Comparison of ENCODE assay signal across 8 cellular contexts in the genomic region with DNA sequence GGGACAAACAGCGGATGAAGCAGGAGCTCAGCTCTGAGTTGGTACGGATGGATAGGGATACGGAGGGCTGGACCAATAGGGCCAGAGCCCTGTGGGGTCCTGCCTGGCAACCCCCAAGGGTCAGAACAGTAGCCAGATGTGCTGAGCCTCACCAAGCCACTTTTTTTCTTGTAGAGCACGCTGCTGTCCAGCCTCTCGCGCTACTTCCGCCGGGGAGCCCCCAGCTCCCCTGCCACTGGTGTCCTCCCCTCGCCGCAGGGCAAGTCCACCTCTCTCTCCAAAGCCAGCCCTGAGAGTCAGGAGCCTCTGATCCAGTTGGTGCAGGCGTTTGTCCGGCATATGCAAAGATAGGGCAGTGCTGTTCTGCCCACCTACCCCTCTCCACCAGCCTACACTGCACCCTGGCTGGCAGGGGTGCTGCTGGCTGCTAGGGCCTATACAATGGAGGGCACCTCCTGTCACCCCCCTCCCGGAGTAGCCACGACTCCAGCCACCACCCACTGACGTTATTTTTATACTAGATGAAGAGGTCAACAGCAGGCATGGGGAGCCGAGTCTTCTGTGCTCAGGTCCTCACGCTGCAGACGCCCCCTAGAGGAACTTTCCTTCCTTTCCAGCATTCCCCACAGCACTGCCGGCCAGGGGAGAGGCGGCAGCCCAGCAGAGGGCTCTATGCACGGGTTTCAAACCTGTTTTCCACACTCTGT. TPM values are rescaled to one million over a fixed set of nuclear protein-coding genes. Genes with fewer than 3 reads are reported as not detected.
DNase-seq lines count a peak whose midpoint lies in the region; ATAC-seq, FAIRE-seq and TF ChIP-seq lines count a peak whose summit lies in the region.

No MANE protein-coding gene starts in this region.

- no peak overlapping the region for H3K4me3 Mint-ChIP-seq in naive B cell

- TF ChIP-seq POLR2A in H54 (IDR thresholded peaks at IDR 0.05; ENCODE audit: low read depth, low read length) = no peak

- no peaks in the 10 kb centered on the region for H3K27me3 Mint-ChIP-seq in naive B cell

- POLR2A ChIA-PET in BJ (lab: Charles Lee) = no interaction called here

- peak; percentile 97 for TF ChIP-seq CTCF in BJ (IDR thresholded peaks at IDR 0.05; ENCODE audit: insufficient read depth, low read depth, low read length)

- H3K36me3 ChIP-seq in BJ (ENCODE audit: control insufficient read depth, insufficient read depth, low read length) = peaks cover 29% of the 10 kb centered on the region

- no peak overlapping the region for H3K4me3 ChIP-seq in BJ (ENCODE audit: low read depth, low read length)

- peak; percentile 27 for FAIRE-seq in H54 (lab: Jason Lieb, UNC)

- DNase-seq in BJ (ENCODE audit: low read depth) = no peak
- DNase-seq in H54 (ENCODE audit: insufficient read length, low spot score) = peak; percentile 92
- DNase-seq in NCI-H748 treated with DMSO at 0.1 percent for 48 hours (lab: John Stamatoyannopoulos, UW) = peak; percentile 37
- peak; percentile 39 for DNase-seq in activated T-cell treated with anti-CD3 and anti-CD28 coated beads for 24 hours (ENCODE audit: low read depth)
- peak; percentile 26 for DNase-seq in naive B cell
- peak; percentile 57 for DNase-seq in stromal cell of bone marrow (ENCODE audit: low read depth)

- H3K4me1 Mint-ChIP-seq in naive B cell = no peaks in the 10 kb centered on the region

- CTCF ChIA-PET in BJ (lab: Yijun Ruan, JAX) = interaction anchor here (0.6 to 3.6 kb wide), 20 partner anchors 8 to 618 kb away, joined by 3 to 27 read pairs (median 4); partner anchors contain the start of gene SH3GLB2

- H3K27ac Mint-ChIP-seq in naive B cell = peak overlapping the region in 4 of 6 donors; percentile 10 to 74 (median 40)

- no peaks in the 10 kb centered on the region for H3K36me3 Mint-ChIP-seq in naive B cell

- ATAC-seq in esophagus mucosa (peak; percentile 65), naive B cell (ENCODE audit: low read depth in 2 of 2) (peak; percentile 73 to 85), GM19397 (IDR thresholded peaks at IDR 0.05; ENCODE audit: unreplicated experiment) (no peak)

- H3K27me3 ChIP-seq in BJ (ENCODE audit: control insufficient read depth, insufficient read depth, low read length) = no peaks in the 10 kb centered on the region

- no peaks in the 10 kb centered on the region for H3K9me3 Mint-ChIP-seq in naive B cell

RNA-seq across cellular contexts. Expression of gene SH3GLB2, which starts 21.6 kb away (rescaled TPM):
- polyA plus RNA-seq in BJ (2011; rRNA removed) (39.8 and 52.7 TPM in 2 replicates), naive B cell (ENCODE audit: low read depth in 6 of 6) (10 to 100 TPM; 18.0 to 38.7 (median 30.5) TPM)
- 26.3 and 36.3 TPM in 2 replicates for polyA minus RNA-seq in BJ (2011; rRNA and poly(A)+ RNA removed)
- 101 TPM for total RNA-seq in esophagus mucosa

RNA-seq across cellular contexts. Expression of gene MIGA2, which starts 29.9 kb away (rescaled TPM):
- polyA plus RNA-seq in BJ (2011; rRNA removed) (11.5 and 23.7 TPM in 2 replicates), naive B cell (ENCODE audit: low read depth in 6 of 6) (10 to 100 TPM in 1 of 6 donors, 1 to 10 TPM in 5; 2.7 to 12.8 (median 6.2) TPM)
- polyA minus RNA-seq in BJ (2011; rRNA and poly(A)+ RNA removed) = 10.9 and 11.9 TPM in 2 replicates
- 21.2 TPM for total RNA-seq in esophagus mucosa

RNA-seq across cellular contexts. Expression of gene NUP188, which starts 59.0 kb away (rescaled TPM):
- 34.9 and 49.2 TPM in 2 replicates for polyA plus RNA-seq in BJ (2011; rRNA removed)
- 83.1 and 96.7 TPM in 2 replicates for polyA minus RNA-seq in BJ (2011; rRNA and poly(A)+ RNA removed)
- total RNA-seq in esophagus mucosa = 43.5 TPM
- 10 to 100 TPM; 20.2 to 30.2 (median 24.7) TPM for polyA plus RNA-seq in naive B cell (ENCODE audit: low read depth in 6 of 6)

RNA-seq across cellular contexts. Expression of gene DOLK, which starts 59.1 kb away (rescaled TPM):
- polyA plus RNA-seq in BJ (2011; rRNA removed) = 37.2 and 47.0 TPM in 2 replicates
- polyA minus RNA-seq in BJ (2011; rRNA and poly(A)+ RNA removed) = 22.5 and 38.5 TPM in 2 replicates
- total RNA-seq in esophagus mucosa = 9.2 TPM
- 10 to 100 TPM in 4 of 6 donors, 1 to 10 TPM in 2; 9.3 to 14.2 (median 10.4) TPM for polyA plus RNA-seq in naive B cell (ENCODE audit: low read depth in 6 of 6)
